ENCODE assay signal across 9 cellular contexts in the genomic region with DNA sequence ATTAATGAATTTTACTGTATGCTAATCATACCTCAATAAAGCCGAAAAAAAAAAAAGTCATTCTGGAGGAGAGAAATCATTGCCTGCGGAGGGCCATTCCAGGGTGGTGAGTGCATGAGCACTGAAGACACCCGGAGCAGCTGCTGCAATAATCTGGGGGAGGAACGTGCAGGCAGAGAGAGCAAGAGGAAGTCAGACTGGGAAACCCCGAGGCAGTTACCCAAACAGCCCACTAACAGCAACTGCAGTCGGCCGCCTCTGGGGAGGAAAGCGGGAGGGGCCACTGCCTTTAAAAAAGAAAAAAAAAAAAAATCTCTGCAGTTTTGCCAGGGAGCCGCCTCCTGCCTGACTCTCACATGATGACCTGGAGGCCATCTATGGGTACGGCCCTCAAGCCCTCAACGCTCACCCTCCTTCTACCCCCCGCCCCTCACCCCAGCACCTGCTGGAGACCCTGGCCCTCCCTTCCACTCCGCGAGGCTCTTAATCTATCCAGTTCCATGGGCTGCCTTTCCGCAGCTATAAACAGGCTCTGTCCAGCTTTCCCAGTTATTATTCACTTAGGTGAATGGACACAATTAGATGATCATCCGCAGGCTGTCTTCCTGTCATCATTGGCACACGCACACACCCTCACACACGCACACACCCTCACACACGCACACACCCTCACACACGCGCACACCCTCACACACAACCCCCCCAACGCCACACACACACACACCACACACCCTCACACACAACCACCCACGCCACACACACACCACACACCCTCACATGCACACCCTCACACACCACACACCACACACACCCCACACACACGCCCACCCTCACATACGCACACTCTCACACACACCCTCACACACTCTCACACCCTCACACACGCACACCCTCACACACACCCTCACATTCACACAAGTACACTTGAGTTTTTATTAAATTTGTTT. TPM values are rescaled to one million over a fixed set of nuclear protein-coding genes. Genes with fewer than 3 reads are reported as not detected.
A peak's percentile ranks its signal among the peaks of the same experiment; 100 is the strongest.
DNase-seq lines count a peak whose midpoint lies in the region; ATAC-seq and TF ChIP-seq lines count a peak whose summit lies in the region.
"Had no signal": no experiment of that assay in that cellular context is flagged by ENCODE, and none has a peak within 500 bp of the region (broad histone marks: within the 10 kb centered on the region; RNA-seq: fewer than 3 reads in every experiment).

No MANE protein-coding gene starts in this region.

- H3K36me3 Mint-ChIP-seq in activated CD4-positive, alpha-beta memory T cell treated with anti-CD3 and anti-CD28 coated beads, Interleukin-2, amount 10 ng/mL, durations not matched to agents 7 days and 5 days (ENCODE audit: low read depth), result no peaks in the 10 kb centered on the region

- peaks cover 10% of the 10 kb centered on the region for H3K27me3 ChIP-seq in rectal smooth muscle tissue (ENCODE audit: control insufficient read depth, insufficient read depth, low read length)

- H3K27ac ChIP-seq in rectal smooth muscle tissue (ENCODE audit: low read depth, low read length), result peak overlapping the region; percentile 13

- H3K36me3 ChIP-seq in rectal smooth muscle tissue (ENCODE audit: control insufficient read depth, insufficient read depth, low read length), result no peaks in the 10 kb centered on the region
- H3K36me3 ChIP-seq: HAP-1 had no signal

- peak; percentile 81 for ATAC-seq in GM18511 (IDR thresholded peaks at IDR 0.05; ENCODE audit: unreplicated experiment)
- ATAC-seq in HG03064 (IDR thresholded peaks at IDR 0.05; ENCODE audit: low read depth, unreplicated experiment), result peak; percentile 84

- peaks cover 8% of the 10 kb centered on the region for H3K27me3 Mint-ChIP-seq in activated CD4-positive, alpha-beta memory T cell treated with anti-CD3 and anti-CD28 coated beads, Interleukin-2, amount 10 ng/mL, durations not matched to agents 7 days and 5 days

- H3K4me1 Mint-ChIP-seq in activated CD4-positive, alpha-beta memory T cell treated with anti-CD3 and anti-CD28 coated beads, Interleukin-2, amount 10 ng/mL, durations not matched to agents 7 days and 5 days, result peaks cover 34% of the 10 kb centered on the region

- H3K4me1 ChIP-seq in rectal smooth muscle tissue (ENCODE audit: control insufficient read depth, insufficient read depth, low read length), result no peaks in the 10 kb centered on the region
- H3K4me1 ChIP-seq: HAP-1 had no signal

- no peaks in the 10 kb centered on the region for H3K9me3 Mint-ChIP-seq in activated CD4-positive, alpha-beta memory T cell treated with anti-CD3 and anti-CD28 coated beads, Interleukin-2, amount 10 ng/mL, durations not matched to agents 7 days and 5 days

- POLR2A ChIA-PET in activated CD4-positive, alpha-beta memory T cell treated with anti-CD3 and anti-CD28 coated beads, Interleukin-2, amount 10 ng/mL, durations not matched to agents 7 days and 5 days (lab: Charles Lee), result interaction anchor here (1.0 to 1.4 kb wide), 2 partner anchors 22 to 82 kb away, joined by 3 read pairs; no protein-coding TSS in a partner anchor

- peak; percentile 89 for DNase-seq in AG08395 (ENCODE audit: low spot score)
- DNase-seq in NCI-H524 treated with DMSO at 0.1 percent for 48 hours (lab: John Stamatoyannopoulos, UW), result peak; percentile 73
- peak; percentile 64 for DNase-seq in activated CD4-positive, alpha-beta memory T cell treated with anti-CD3 and anti-CD28 coated beads, Interleukin-2, amount 10 ng/mL, durations not matched to agents 7 days and 5 days
- peak; percentile 73 for DNase-seq in fibroblast of mammary gland (ENCODE audit: low read depth)
- DNase-seq in hippocampal formation (lab: John Stamatoyannopoulos, UW), result no peak

- H3K9ac ChIP-seq in rectal smooth muscle tissue (ENCODE audit: low read length), result no peak overlapping the region

- peak overlapping the region; percentile 40 for H3K27ac Mint-ChIP-seq in activated CD4-positive, alpha-beta memory T cell treated with anti-CD3 and anti-CD28 coated beads, Interleukin-2, amount 10 ng/mL, durations not matched to agents 7 days and 5 days

- H3K4me3 ChIP-seq in fibroblast of mammary gland (ENCODE audit: control insufficient read depth, low read depth, low read length), result no peak overlapping the region
- no peak overlapping the region for H3K4me3 ChIP-seq in rectal smooth muscle tissue (ENCODE audit: low read length)
- H3K4me3 ChIP-seq: HAP-1 had no signal

- peak overlapping the region; percentile 40 for H3K4me3 Mint-ChIP-seq in activated CD4-positive, alpha-beta memory T cell treated with anti-CD3 and anti-CD28 coated beads, Interleukin-2, amount 10 ng/mL, durations not matched to agents 7 days and 5 days

- CTCF ChIA-PET in activated CD4-positive, alpha-beta memory T cell treated with anti-CD3 and anti-CD28 coated beads, Interleukin-2, amount 10 ng/mL, durations not matched to agents 7 days and 5 days (lab: Charles Lee), result no interaction called here

- no peak for TF ChIP-seq CTCF in fibroblast of mammary gland (conservative IDR thresholded peaks at IDR 0.05; ENCODE audit: control insufficient read depth, insufficient read depth, low read depth, low read length)

RNA-seq across cellular contexts. Expression of gene AVPR2, which starts 3.4 kb away (rescaled TPM):
- total RNA-seq in activated CD4-positive, alpha-beta memory T cell treated with anti-CD3 and anti-CD28 coated beads, Interleukin-2, amount 10 ng/mL, durations not matched to agents 7 days and 5 days, result not detected

RNA-seq across cellular contexts. Expression of gene L1CAM, which starts 15.1 kb away (rescaled TPM):
- 1 to 10 TPM; 4.2 to 5.2 TPM for total RNA-seq in activated CD4-positive, alpha-beta memory T cell treated with anti-CD3 and anti-CD28 coated beads, Interleukin-2, amount 10 ng/mL, durations not matched to agents 7 days and 5 days

RNA-seq across cellular contexts. Expression of gene ARHGAP4, which starts 25.0 kb away (rescaled TPM):
- 100 to 1,000 TPM; 262 to 267 TPM for total RNA-seq in activated CD4-positive, alpha-beta memory T cell treated with anti-CD3 and anti-CD28 coated beads, Interleukin-2, amount 10 ng/mL, durations not matched to agents 7 days and 5 days

RNA-seq across cellular contexts. Expression of gene NAA10, which starts 33.8 kb away (rescaled TPM):
- 10 to 100 TPM; 63.1 to 63.7 TPM for total RNA-seq in activated CD4-positive, alpha-beta memory T cell treated with anti-CD3 and anti-CD28 coated beads, Interleukin-2, amount 10 ng/mL, durations not matched to agents 7 days and 5 days

RNA-seq across cellular contexts. Expression of gene RENBP, which starts 43.4 kb away (rescaled TPM):
- 10 to 100 TPM; 12.1 to 12.8 TPM for total RNA-seq in activated CD4-positive, alpha-beta memory T cell treated with anti-CD3 and anti-CD28 coated beads, Interleukin-2, amount 10 ng/mL, durations not matched to agents 7 days and 5 days

Comparison
In these comparisons a context has a peak if more than half of its experiments do, and no peak if none do; other contexts are left out.
1. DNase-seq: peak in AG08395 (single experiment), NCI-H524 treated with DMSO at 0.1 percent for 48 hours (single experiment), activated CD4-positive, alpha-beta memory T cell treated with anti-CD3 and anti-CD28 coated beads, Interleukin-2, amount 10 ng/mL, durations not matched to agents 7 days and 5 days (single experiment) and fibroblast of mammary gland (single experiment); none in hippocampal formation (0 of 2).